Comparison of ENCODE assay signal across 17 cellular contexts in genomic region chr2:177529166-177529565, GRCh38.
DNase-seq lines count a peak whose midpoint lies in the region; TF ChIP-seq lines count a peak whose summit lies in the region.
"Had no signal": no experiment of that assay in that cellular context is flagged by ENCODE, and none has a peak within 500 bp of the region (broad histone marks: within the 10 kb centered on the region; RNA-seq: fewer than 3 reads in every experiment).

No MANE protein-coding gene starts in this region.

- H3K9me3 Mint-ChIP-seq in endodermal cell (no peaks in the 10 kb centered on the region), nephron (no peaks in the 10 kb centered on the region)
- H3K9me3 Mint-ChIP-seq: CD4-positive, alpha-beta T cell had no signal

- H3K4me3 Mint-ChIP-seq in endodermal cell (no peak overlapping the region), nephron (no peak overlapping the region)
- H3K4me3 Mint-ChIP-seq: CD4-positive, alpha-beta T cell had no signal

- no peak overlapping the region for H3K9ac ChIP-seq in endodermal cell (ENCODE audit: extremely low read depth, low read length, poor library complexity, severe bottlenecking)

- 98 to 100% methylated on average over 3 of the region's 3 CpGs for WGBS in endodermal cell (ENCODE audit: insufficient coverage in 1 of 2, insufficient read length in 1 of 2), 2 experiments

- peaks cover 40% of the 10 kb centered on the region for H3K36me3 ChIP-seq in endodermal cell (ENCODE audit: control insufficient read depth, insufficient read depth, low read length)
- H3K36me3 ChIP-seq in SJCRH30 = peaks cover 22% of the 10 kb centered on the region
- H3K36me3 ChIP-seq: HAP-1 had no signal

- H3K9me3 ChIP-seq in endodermal cell (ENCODE audit: control insufficient read depth, low read length) = no peaks in the 10 kb centered on the region
- H3K9me3 ChIP-seq in SJCRH30 (replicated peaks) = no peaks in the 10 kb centered on the region
- H3K9me3 ChIP-seq: A549, Caco-2, HAP-1 had no signal

- TF ChIP-seq CTCF in endodermal cell (conservative IDR thresholded peaks at IDR 0.05) (no peak), nephron (IDR thresholded peaks at IDR 0.05; ENCODE audit: unreplicated experiment in 3 of 3) (no peak), GM10266 (IDR thresholded peaks at IDR 0.05; ENCODE audit: control insufficient read depth, insufficient read depth, low read depth, missing control alignments) (no peak)

- DNase-seq in DMS 273 (lab: John Stamatoyannopoulos, UW; ENCODE audit: unreplicated experiment) = peak; percentile 33
- DNase-seq in DMS 273 treated with DMSO at 0.1 percent for 48 hours (lab: John Stamatoyannopoulos, UW) = no peak
- peak; percentile 59 for DNase-seq in endodermal cell
- no peak for DNase-seq in globus pallidus (ENCODE audit: low spot score)
- DNase-seq in SJCRH30 = no peak
- DNase-seq in GM10266 (ENCODE audit: extremely low spot score) = no peak
- DNase-seq: AML-193; Caco-2; CD4-positive, alpha-beta T cell; DND-41; EL; KG1 had no signal

- no peaks in the 10 kb centered on the region for H3K27me3 Mint-ChIP-seq in endodermal cell (ENCODE audit: insufficient read depth)
- no peaks in the 10 kb centered on the region for H3K27me3 Mint-ChIP-seq in nephron (ENCODE audit: low read depth)
- H3K27me3 Mint-ChIP-seq: CD4-positive, alpha-beta T cell had no signal

- H3K27me3 ChIP-seq in endodermal cell (ENCODE audit: control insufficient read depth, insufficient read depth, low read length, poor library complexity, severe bottlenecking) (no peaks in the 10 kb centered on the region), SJCRH30 (no peaks in the 10 kb centered on the region)

- H3K27ac ChIP-seq in endodermal cell (ENCODE audit: low read depth, low read length) (no peak overlapping the region), SJCRH30 (no peak overlapping the region)
- H3K27ac ChIP-seq: 22Rv1, A549, C4-2B had no signal

- H3K27ac Mint-ChIP-seq in endodermal cell (peak overlapping the region; percentile 48), nephron (peak overlapping the region; percentile 46 to 84 (median 56))
- H3K27ac Mint-ChIP-seq: CD4-positive, alpha-beta T cell had no signal

- H3K4me3 ChIP-seq in endodermal cell (ENCODE audit: low read length) = no peak overlapping the region
- H3K4me3 ChIP-seq in SJCRH30 = no peak overlapping the region
- H3K4me3 ChIP-seq: A549, HAP-1 had no signal

- no peaks in the 10 kb centered on the region for H3K4me1 ChIP-seq in endodermal cell (ENCODE audit: control insufficient read depth, insufficient read depth, low read length)
- H3K4me1 ChIP-seq in SJCRH30 = no peaks in the 10 kb centered on the region
- H3K4me1 ChIP-seq: A549 had no signal

- H3K4me1 Mint-ChIP-seq in endodermal cell (peaks cover 21% of the 10 kb centered on the region), nephron (peaks cover 16% of the 10 kb centered on the region)

- H3K36me3 Mint-ChIP-seq in endodermal cell (ENCODE audit: low read depth) (peaks cover 19% of the 10 kb centered on the region), nephron (ENCODE audit: low read depth) (peaks cover 15% of the 10 kb centered on the region)

Comparison
In these comparisons a context has a peak if more than half of its experiments do, and no peak if none do; other contexts are left out.
1. DNase-seq: peak in DMS 273 (single experiment) and endodermal cell (single experiment); none in DMS 273 treated with DMSO at 0.1 percent for 48 hours (single experiment), globus pallidus (single experiment), SJCRH30 (0 of 2) and GM10266 (single experiment).